Comparison of ENCODE assay signal across 1 cellular context in the genomic region with DNA sequence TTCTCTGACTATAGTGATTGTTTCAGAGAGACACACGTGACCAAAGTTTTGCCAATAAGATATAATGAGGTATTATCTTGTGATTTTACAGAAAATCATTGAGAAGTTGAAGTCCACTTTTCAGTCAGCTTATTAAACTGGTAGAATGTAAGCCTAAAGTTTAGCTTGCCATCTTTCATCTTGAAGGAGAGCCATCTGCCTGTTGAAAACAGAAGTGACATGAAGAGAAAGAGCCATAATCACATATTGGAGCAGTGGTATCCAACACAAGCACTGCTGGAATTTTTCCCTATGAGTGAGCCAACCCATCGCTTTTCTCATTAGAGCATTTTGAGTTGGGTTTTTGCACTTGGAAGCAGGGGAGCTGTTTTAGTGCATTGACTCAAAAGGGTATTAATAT.
TF ChIP-seq lines count a peak whose summit lies in the region.

No MANE protein-coding gene starts in this region.

TF ChIP-seq in GM23338, 12 proteins besides CTCF, POLR2A, EP300 and RAD21 (continued from another document):
- TF ChIP-seq, protein P1, sequence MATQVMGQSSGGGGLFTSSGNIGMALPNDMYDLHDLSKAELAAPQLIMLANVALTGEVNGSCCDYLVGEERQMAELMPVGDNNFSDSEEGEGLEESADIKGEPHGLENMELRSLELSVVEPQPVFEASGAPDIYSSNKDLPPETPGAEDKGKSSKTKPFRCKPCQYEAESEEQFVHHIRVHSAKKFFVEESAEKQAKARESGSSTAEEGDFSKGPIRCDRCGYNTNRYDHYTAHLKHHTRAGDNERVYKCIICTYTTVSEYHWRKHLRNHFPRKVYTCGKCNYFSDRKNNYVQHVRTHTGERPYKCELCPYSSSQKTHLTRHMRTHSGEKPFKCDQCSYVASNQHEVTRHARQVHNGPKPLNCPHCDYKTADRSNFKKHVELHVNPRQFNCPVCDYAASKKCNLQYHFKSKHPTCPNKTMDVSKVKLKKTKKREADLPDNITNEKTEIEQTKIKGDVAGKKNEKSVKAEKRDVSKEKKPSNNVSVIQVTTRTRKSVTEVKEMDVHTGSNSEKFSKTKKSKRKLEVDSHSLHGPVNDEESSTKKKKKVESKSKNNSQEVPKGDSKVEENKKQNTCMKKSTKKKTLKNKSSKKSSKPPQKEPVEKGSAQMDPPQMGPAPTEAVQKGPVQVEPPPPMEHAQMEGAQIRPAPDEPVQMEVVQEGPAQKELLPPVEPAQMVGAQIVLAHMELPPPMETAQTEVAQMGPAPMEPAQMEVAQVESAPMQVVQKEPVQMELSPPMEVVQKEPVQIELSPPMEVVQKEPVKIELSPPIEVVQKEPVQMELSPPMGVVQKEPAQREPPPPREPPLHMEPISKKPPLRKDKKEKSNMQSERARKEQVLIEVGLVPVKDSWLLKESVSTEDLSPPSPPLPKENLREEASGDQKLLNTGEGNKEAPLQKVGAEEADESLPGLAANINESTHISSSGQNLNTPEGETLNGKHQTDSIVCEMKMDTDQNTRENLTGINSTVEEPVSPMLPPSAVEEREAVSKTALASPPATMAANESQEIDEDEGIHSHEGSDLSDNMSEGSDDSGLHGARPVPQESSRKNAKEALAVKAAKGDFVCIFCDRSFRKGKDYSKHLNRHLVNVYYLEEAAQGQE (IDR thresholded peaks at IDR 0.05; ENCODE audit: unreplicated experiment): no peak
- TF ChIP-seq ZNF331 (CRISPR knock-in tag; IDR thresholded peaks at IDR 0.05; ENCODE audit: low read depth): no peak
- TF ChIP-seq, protein P2, sequence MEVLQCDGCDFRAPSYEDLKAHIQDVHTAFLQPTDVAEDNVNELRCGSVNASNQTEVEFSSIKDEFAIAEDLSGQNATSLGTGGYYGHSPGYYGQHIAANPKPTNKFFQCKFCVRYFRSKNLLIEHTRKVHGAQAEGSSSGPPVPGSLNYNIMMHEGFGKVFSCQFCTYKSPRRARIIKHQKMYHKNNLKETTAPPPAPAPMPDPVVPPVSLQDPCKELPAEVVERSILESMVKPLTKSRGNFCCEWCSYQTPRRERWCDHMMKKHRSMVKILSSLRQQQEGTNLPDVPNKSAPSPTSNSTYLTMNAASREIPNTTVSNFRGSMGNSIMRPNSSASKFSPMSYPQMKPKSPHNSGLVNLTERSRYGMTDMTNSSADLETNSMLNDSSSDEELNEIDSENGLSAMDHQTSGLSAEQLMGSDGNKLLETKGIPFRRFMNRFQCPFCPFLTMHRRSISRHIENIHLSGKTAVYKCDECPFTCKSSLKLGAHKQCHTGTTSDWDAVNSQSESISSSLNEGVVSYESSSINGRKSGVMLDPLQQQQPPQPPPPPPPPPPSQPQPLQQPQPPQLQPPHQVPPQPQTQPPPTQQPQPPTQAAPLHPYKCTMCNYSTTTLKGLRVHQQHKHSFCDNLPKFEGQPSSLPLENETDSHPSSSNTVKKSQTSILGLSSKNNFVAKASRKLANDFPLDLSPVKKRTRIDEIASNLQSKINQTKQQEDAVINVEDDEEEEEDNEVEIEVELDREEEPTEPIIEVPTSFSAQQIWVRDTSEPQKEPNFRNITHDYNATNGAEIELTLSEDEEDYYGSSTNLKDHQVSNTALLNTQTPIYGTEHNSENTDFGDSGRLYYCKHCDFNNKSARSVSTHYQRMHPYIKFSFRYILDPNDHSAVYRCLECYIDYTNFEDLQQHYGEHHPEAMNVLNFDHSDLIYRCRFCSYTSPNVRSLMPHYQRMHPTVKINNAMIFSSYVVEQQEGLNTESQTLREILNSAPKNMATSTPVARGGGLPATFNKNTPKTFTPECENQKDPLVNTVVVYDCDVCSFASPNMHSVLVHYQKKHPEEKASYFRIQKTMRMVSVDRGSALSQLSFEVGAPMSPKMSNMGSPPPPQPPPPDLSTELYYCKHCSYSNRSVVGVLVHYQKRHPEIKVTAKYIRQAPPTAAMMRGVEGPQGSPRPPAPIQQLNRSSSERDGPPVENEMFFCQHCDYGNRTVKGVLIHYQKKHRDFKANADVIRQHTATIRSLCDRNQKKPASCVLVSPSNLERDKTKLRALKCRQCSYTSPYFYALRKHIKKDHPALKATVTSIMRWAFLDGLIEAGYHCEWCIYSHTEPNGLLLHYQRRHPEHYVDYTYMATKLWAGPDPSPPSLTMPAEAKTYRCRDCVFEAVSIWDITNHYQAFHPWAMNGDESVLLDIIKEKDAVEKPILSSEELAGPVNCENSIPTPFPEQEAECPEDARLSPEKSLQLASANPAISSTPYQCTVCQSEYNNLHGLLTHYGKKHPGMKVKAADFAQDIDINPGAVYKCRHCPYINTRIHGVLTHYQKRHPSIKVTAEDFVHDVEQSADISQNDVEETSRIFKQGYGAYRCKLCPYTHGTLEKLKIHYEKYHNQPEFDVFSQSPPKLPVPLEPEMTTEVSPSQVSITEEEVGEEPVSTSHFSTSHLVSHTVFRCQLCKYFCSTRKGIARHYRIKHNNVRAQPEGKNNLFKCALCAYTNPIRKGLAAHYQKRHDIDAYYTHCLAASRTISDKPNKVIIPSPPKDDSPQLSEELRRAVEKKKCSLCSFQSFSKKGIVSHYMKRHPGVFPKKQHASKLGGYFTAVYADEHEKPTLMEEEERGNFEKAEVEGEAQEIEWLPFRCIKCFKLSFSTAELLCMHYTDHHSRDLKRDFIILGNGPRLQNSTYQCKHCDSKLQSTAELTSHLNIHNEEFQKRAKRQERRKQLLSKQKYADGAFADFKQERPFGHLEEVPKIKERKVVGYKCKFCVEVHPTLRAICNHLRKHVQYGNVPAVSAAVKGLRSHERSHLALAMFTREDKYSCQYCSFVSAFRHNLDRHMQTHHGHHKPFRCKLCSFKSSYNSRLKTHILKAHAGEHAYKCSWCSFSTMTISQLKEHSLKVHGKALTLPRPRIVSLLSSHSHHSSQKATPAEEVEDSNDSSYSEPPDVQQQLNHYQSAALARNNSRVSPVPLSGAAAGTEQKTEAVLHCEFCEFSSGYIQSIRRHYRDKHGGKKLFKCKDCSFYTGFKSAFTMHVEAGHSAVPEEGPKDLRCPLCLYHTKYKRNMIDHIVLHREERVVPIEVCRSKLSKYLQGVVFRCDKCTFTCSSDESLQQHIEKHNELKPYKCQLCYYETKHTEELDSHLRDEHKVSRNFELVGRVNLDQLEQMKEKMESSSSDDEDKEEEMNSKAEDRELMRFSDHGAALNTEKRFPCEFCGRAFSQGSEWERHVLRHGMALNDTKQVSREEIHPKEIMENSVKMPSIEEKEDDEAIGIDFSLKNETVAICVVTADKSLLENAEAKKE (CRISPR knock-in tag; IDR thresholded peaks at IDR 0.05): no peak
- TF ChIP-seq CREB1 (CRISPR knock-in tag; IDR thresholded peaks at IDR 0.05; ENCODE audit: low read depth): no peak
- no peak for TF ChIP-seq ZNF114 (CRISPR knock-in tag; IDR thresholded peaks at IDR 0.05)
- TF ChIP-seq EZH2 (IDR thresholded peaks at IDR 0.05; ENCODE audit: low read depth, unreplicated experiment): no peak
- TF ChIP-seq NANOG (IDR thresholded peaks at IDR 0.05; ENCODE audit: borderline replicate concordance): no peak
- no peak for TF ChIP-seq STAT1 (IDR thresholded peaks at IDR 0.05; ENCODE audit: unreplicated experiment)
- TF ChIP-seq EZH2phosphoT487 (IDR thresholded peaks at IDR 0.05; ENCODE audit: unreplicated experiment): no peak
